Comparison of ENCODE assay signal across 25 cellular contexts in the genomic region with DNA sequence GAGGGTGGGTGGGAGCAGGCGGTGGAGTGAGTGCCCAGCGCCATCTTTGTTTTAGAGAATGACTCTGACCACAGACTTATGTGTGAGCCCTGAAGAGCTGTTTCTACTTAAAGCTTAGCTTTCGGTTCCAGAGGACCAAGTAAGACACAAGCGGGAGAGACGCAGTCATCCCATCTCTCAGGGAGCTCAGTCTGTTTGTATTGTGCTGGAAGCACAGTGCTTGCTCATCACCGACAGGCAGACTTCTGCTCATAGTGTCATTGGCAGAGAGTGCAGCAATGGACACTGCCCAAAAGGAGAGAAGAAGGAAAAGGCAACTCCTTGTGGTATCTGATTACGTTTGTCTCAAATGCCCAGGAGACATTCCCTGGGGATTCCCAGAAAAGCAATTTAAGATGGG.
DNase-seq lines count a peak whose midpoint lies in the region; ATAC-seq and TF ChIP-seq lines count a peak whose summit lies in the region.
"Had no signal": no experiment of that assay in that cellular context is flagged by ENCODE, and none has a peak within 500 bp of the region (broad histone marks: within the 10 kb centered on the region; RNA-seq: fewer than 3 reads in every experiment).

No MANE protein-coding gene starts in this region.

- TF ChIP-seq EP300 in suprapubic skin (IDR thresholded peaks at IDR 0.05) = no peak

- no peaks in the 10 kb centered on the region for H3K27me3 ChIP-seq in suprapubic skin
- H3K27me3 ChIP-seq: esophagus squamous epithelium, tibial artery had no signal

- H3K36me3 ChIP-seq in suprapubic skin = no peaks in the 10 kb centered on the region
- H3K36me3 ChIP-seq: esophagus squamous epithelium, prostate gland, spleen, tibial artery had no signal

- H3K27ac ChIP-seq in RWPE1 (peak overlapping the region; percentile 54; the same call in 1 of the 2 replicates), suprapubic skin (peak overlapping the region; percentile 48)
- H3K27ac ChIP-seq: esophagus squamous epithelium, prostate gland, spleen, tibial artery had no signal

- H3K9me3 ChIP-seq in suprapubic skin = no peaks in the 10 kb centered on the region
- H3K9me3 ChIP-seq: esophagus squamous epithelium, prostate gland, spleen, tibial artery had no signal

- CTCF ChIA-PET in RWPE1 (lab: Yijun Ruan, JAX) = no interaction called here

- ATAC-seq in HG03520 (IDR thresholded peaks at IDR 0.05; ENCODE audit: unreplicated experiment) = no peak
- ATAC-seq: effector memory CD8-positive, alpha-beta T cell; left colon; Right ventricle myocardium inferior; stimulated activated naive CD8-positive, alpha-beta T cell treated with anti-CD3 and anti-CD28 coated beads, Interleukin-15, Interleukin-2, amounts not matched to agents 100 U/mL and 50 U/mL, for 24 hours had no signal

- H3K4me1 ChIP-seq in suprapubic skin = peaks cover 3% of the 10 kb centered on the region
- H3K4me1 ChIP-seq: prostate gland had no signal

- no peak for TF ChIP-seq POLR2A in suprapubic skin (IDR thresholded peaks at IDR 0.05)

- no peak overlapping the region for H3K4me3 ChIP-seq in suprapubic skin
- H3K4me3 ChIP-seq: esophagus squamous epithelium, prostate gland, spleen, tibial artery had no signal

- POLR2A ChIA-PET in RWPE1 (lab: Yijun Ruan, JAX; ENCODE audit: low non-redundant PET) = no interaction called here

- TF ChIP-seq CTCF in RWPE1 (conservative IDR thresholded peaks at IDR 0.05; ENCODE audit: low read depth) (no peak), suprapubic skin (IDR thresholded peaks at IDR 0.05) (no peak)

- DNase-seq in EH (ENCODE audit: low read depth) (peak; percentile 44), RWPE1 (ENCODE audit: low spot score) (no peak), kidney tubule cell (ENCODE audit: low spot score) (peak; percentile 57), suprapubic skin (ENCODE audit: low spot score in 2 of 2) (no peak), SK-N-DZ (ENCODE audit: low spot score) (no peak), medulla oblongata (ENCODE audit: extremely low spot score) (no peak)
- DNase-seq: activated CD4-positive, alpha-beta memory T cell treated with anti-CD3 and anti-CD28 coated beads, Interleukin-2, amount 10 ng/mL, durations not matched to agents 7 days and 5 days; activated effector memory CD4-positive, alpha-beta T cell treated with anti-CD3 and anti-CD28 coated beads, Interleukin-2, amount 50 U/mL, for 16 hours; CD4-positive, CD25-positive, alpha-beta regulatory T cell; DMS 273 treated with DMSO at 0.1 percent for 48 hours; effector memory CD8-positive, alpha-beta T cell; esophagus squamous epithelium; GF-D8; glutamatergic neuron; KBM-7; left colon; NCI-H1694 treated with DMSO at 0.1 percent for 48 hours; NCI-H69; spleen; stimulated activated CD4-positive, alpha-beta T cell treated with anti-CD3 and anti-CD28 coated beads, Interleukin-4, amount 100 ng/mL, for 1 hour; stimulated activated naive CD8-positive, alpha-beta T cell treated with anti-CD3 and anti-CD28 coated beads, Interleukin-15, Interleukin-2, amounts not matched to agents 100 U/mL and 50 U/mL, for 24 hours; tibial artery had no signal

- 50% methylated on average over 7 of the region's 7 CpGs for WGBS in suprapubic skin

Comparison
In these comparisons a context has a peak if more than half of its experiments do, and no peak if none do; other contexts are left out.
1. DNase-seq: peak in EH (single experiment) and kidney tubule cell (single experiment); none in RWPE1 (single experiment), suprapubic skin (0 of 2), SK-N-DZ (single experiment) and medulla oblongata (single experiment).